ENCODE assay signal across 12 cellular contexts in genomic region chr7:98795741-98796493, GRCh38.
DNase-seq lines count a peak whose midpoint lies in the region; ATAC-seq lines count a peak whose summit lies in the region.
"Had no signal": no experiment of that assay in that cellular context is flagged by ENCODE, and none has a peak within 500 bp of the region (broad histone marks: within the 10 kb centered on the region; RNA-seq: fewer than 3 reads in every experiment).

No MANE protein-coding gene starts in this region.

- no peak for DNase-seq in activated T-helper 2 cell treated with anti-CD3 and anti-CD28 coated beads, Interferon-gamma antibody, Interleukin-2, Interleukin-4, amounts not matched to agents 10 μg/mL and 5 μg/mL and 100 μg/mL, durations not matched to agents 14 hours and 24 hours and 36 hours (ENCODE audit: low spot score)
- no peak for DNase-seq in central memory CD4-positive, alpha-beta T cell
- no peak for DNase-seq in stimulated activated CD4-positive, alpha-beta T cell treated with anti-CD3 and anti-CD28 coated beads, Interleukin-4, amount 100 ng/mL, for 24 hours
- no peak for DNase-seq in NCI-H187 (lab: John Stamatoyannopoulos, UW)
- DNase-seq in NCI-H510A (lab: John Stamatoyannopoulos, UW) = no peak
- DNase-seq: activated CD4-positive, alpha-beta T cell treated with anti-CD3 and anti-CD28 coated beads, Interleukin-2, amount 50 U/mL, for 48 hours; DND-41; left colon; NCI-H1694 had no signal

- H3K27me3 Mint-ChIP-seq in activated T-helper 2 cell treated with anti-CD3 and anti-CD28 coated beads, Interferon-gamma antibody, Interleukin-2, Interleukin-4, amounts not matched to agents 10 μg/mL and 5 μg/mL and 100 μg/mL, durations not matched to agents 14 hours and 24 hours and 36 hours (ENCODE audit: low read depth) = peaks cover 2% of the 10 kb centered on the region

- H3K27ac Mint-ChIP-seq in activated T-helper 2 cell treated with anti-CD3 and anti-CD28 coated beads, Interferon-gamma antibody, Interleukin-2, Interleukin-4, amounts not matched to agents 10 μg/mL and 5 μg/mL and 100 μg/mL, durations not matched to agents 14 hours and 24 hours and 36 hours = peak overlapping the region; percentile 63

- peaks cover 6% of the 10 kb centered on the region for H3K4me1 Mint-ChIP-seq in activated T-helper 2 cell treated with anti-CD3 and anti-CD28 coated beads, Interferon-gamma antibody, Interleukin-2, Interleukin-4, amounts not matched to agents 10 μg/mL and 5 μg/mL and 100 μg/mL, durations not matched to agents 14 hours and 24 hours and 36 hours (ENCODE audit: low read depth)

- H3K4me3 Mint-ChIP-seq in activated T-helper 2 cell treated with anti-CD3 and anti-CD28 coated beads, Interferon-gamma antibody, Interleukin-2, Interleukin-4, amounts not matched to agents 10 μg/mL and 5 μg/mL and 100 μg/mL, durations not matched to agents 14 hours and 24 hours and 36 hours (ENCODE audit: low read depth) = no peak overlapping the region

- ATAC-seq in GM18519 (IDR thresholded peaks at IDR 0.05; ENCODE audit: low FRiP score, unreplicated experiment) (peak; percentile 89), GM21390 (IDR thresholded peaks at IDR 0.05; ENCODE audit: unreplicated experiment) (peak; percentile 88), HG03095 (IDR thresholded peaks at IDR 0.05; ENCODE audit: unreplicated experiment) (peak; percentile 97)
- ATAC-seq: left colon had no signal

- peaks cover 15% of the 10 kb centered on the region for H3K9me3 Mint-ChIP-seq in activated T-helper 2 cell treated with anti-CD3 and anti-CD28 coated beads, Interferon-gamma antibody, Interleukin-2, Interleukin-4, amounts not matched to agents 10 μg/mL and 5 μg/mL and 100 μg/mL, durations not matched to agents 14 hours and 24 hours and 36 hours

- intact Hi-C loops in activated T-helper 2 cell treated with anti-CD3 and anti-CD28 coated beads, Interferon-gamma antibody, Interleukin-2, Interleukin-4, amounts not matched to agents 10 μg/mL and 5 μg/mL and 100 μg/mL, durations not matched to agents 14 hours and 24 hours and 36 hours (cut with micrococcal nuclease) = no loop called here

- H3K36me3 Mint-ChIP-seq in activated T-helper 2 cell treated with anti-CD3 and anti-CD28 coated beads, Interferon-gamma antibody, Interleukin-2, Interleukin-4, amounts not matched to agents 10 μg/mL and 5 μg/mL and 100 μg/mL, durations not matched to agents 14 hours and 24 hours and 36 hours (ENCODE audit: low read depth) = no peaks in the 10 kb centered on the region
